7 cellular contexts compared by ENCODE assay signal in genomic region chr4:69343558-69344131, GRCh38.
DNase-seq lines count a peak whose midpoint lies in the region; ATAC-seq, FAIRE-seq and TF ChIP-seq lines count a peak whose summit lies in the region.
"Not testable (repeated sequence)": the region's sequence is repeated elsewhere in the genome, so short reads cannot be mapped to it uniquely, and the experiment has no call there.

No MANE protein-coding gene starts in this region.

- not testable (repeated sequence) for FAIRE-seq in pancreas (lab: Jason Lieb, UNC)

- peak; percentile 12 for TF ChIP-seq POLR2A in NB4 (IDR thresholded peaks at IDR 0.05; ENCODE audit: extremely low read depth, insufficient read length)

- ATAC-seq in GM18868 (IDR thresholded peaks at IDR 0.05; ENCODE audit: unreplicated experiment) (peak; percentile 53), pancreas (peak; percentile 57 to 71 (median 62))

- H3K27ac ChIP-seq in CD8-positive, alpha-beta memory T cell (ENCODE audit: low read depth, low read length): peak overlapping the region; percentile 38
- peak overlapping the region; percentile 59 for H3K27ac ChIP-seq in VCaP
- H3K27ac ChIP-seq in hepatocyte: peak overlapping the region; percentile 83
- not testable (repeated sequence) for H3K27ac ChIP-seq in pancreas

- H3K9me3 Mint-ChIP-seq in CD8-positive, alpha-beta memory T cell: not testable (repeated sequence)

- H3K36me3 Mint-ChIP-seq in CD8-positive, alpha-beta memory T cell: not testable (repeated sequence)

- H3K27me3 Mint-ChIP-seq in CD8-positive, alpha-beta memory T cell: not testable (repeated sequence)

- not testable (repeated sequence) for H3K4me3 ChIP-seq in CD8-positive, alpha-beta memory T cell (ENCODE audit: low read length); hepatocyte; pancreas
- H3K4me3 ChIP-seq in NB4 (ENCODE audit: low read depth, low read length): peak overlapping the region; percentile 70

- not testable (repeated sequence) for H3K79me2 ChIP-seq in hepatocyte

- H3K4me2 ChIP-seq in hepatocyte: peak overlapping the region; percentile 51

- H3K27ac Mint-ChIP-seq in CD8-positive, alpha-beta memory T cell: not testable (repeated sequence)

- WGBS in hepatocyte (ENCODE audit: low lambda C conversion rate, missing lambda C conversion rate): 39% methylated on average over 7 of the region's 7 CpGs
- 24 to 34% methylated on average over 7 of the region's 7 CpGs for WGBS in pancreas, 2 donors

- H3K4me1 Mint-ChIP-seq in CD8-positive, alpha-beta memory T cell: not testable (repeated sequence)

- H3K27me3 ChIP-seq in CD8-positive, alpha-beta memory T cell (ENCODE audit: insufficient read depth, low read length, poor library complexity, severe bottlenecking); hepatocyte; pancreas: not testable (repeated sequence)

- CTCF ChIA-PET in CD8-positive, alpha-beta memory T cell (lab: Charles Lee): not testable (repeated sequence)

- not testable (repeated sequence) for TF ChIP-seq CTCF in NB4 (IDR thresholded peaks at IDR 0.05; ENCODE audit: low read depth, low read length); VCaP (conservative IDR thresholded peaks at IDR 0.05); hepatocyte (IDR thresholded peaks at IDR 0.05; ENCODE audit: poor library complexity); pancreas (IDR thresholded peaks at IDR 0.05)

- POLR2A ChIA-PET in CD8-positive, alpha-beta memory T cell (lab: Charles Lee): not testable (repeated sequence)

- intact Hi-C loops in pancreas (cut with DNase I): not testable (repeated sequence)

- not testable (repeated sequence) for H4K20me1 ChIP-seq in hepatocyte (ENCODE audit: insufficient read depth, poor library complexity, severe bottlenecking)

- H3K9me2 ChIP-seq in hepatocyte (replicated peaks; ENCODE audit: insufficient read depth): not testable (repeated sequence)

- H2AFZ ChIP-seq in hepatocyte: not testable (repeated sequence)

- not testable (repeated sequence) for H3K36me3 ChIP-seq in CD8-positive, alpha-beta memory T cell (ENCODE audit: insufficient read depth, low read length); hepatocyte (replicated peaks; ENCODE audit: insufficient read depth, low read depth); pancreas

- not testable (repeated sequence) for DNase-seq in CD8-positive, alpha-beta memory T cell; hepatocyte (ENCODE audit: low spot score); pancreas
- DNase-seq in NB4 (ENCODE audit: low read depth) (peak; percentile 61), OCI-M2 (lab: John Stamatoyannopoulos, UW; ENCODE audit: unreplicated experiment) (peak; percentile 27)

- not testable (repeated sequence) for H3K4me3 Mint-ChIP-seq in CD8-positive, alpha-beta memory T cell

- H3K9me3 ChIP-seq in CD8-positive, alpha-beta memory T cell (ENCODE audit: low read length); hepatocyte (ENCODE audit: low read depth); pancreas: not testable (repeated sequence)

- not testable (repeated sequence) for H3K4me1 ChIP-seq in CD8-positive, alpha-beta memory T cell (ENCODE audit: insufficient read depth, low read length); hepatocyte (ENCODE audit: insufficient read depth); pancreas
